1 cellular context compared by ENCODE assay signal in genomic region chr2:30410217-30410616, GRCh38.
TF ChIP-seq lines count a peak whose summit lies in the region.

No MANE protein-coding gene starts in this region.

TF ChIP-seq in HCT116, 20 proteins besides CTCF, POLR2A, EP300 and RAD21:
- TF ChIP-seq ELF1 (IDR thresholded peaks at IDR 0.05; ENCODE audit: borderline replicate concordance, low read depth) = no peak
- peak; percentile 38; the same call in 1 of the 2 replicates for TF ChIP-seq JUND (IDR thresholded peaks at IDR 0.05)
- peak; percentile 47 for TF ChIP-seq FOSL1 (IDR thresholded peaks at IDR 0.05; ENCODE audit: low read depth)
- TF ChIP-seq, protein P1, sequence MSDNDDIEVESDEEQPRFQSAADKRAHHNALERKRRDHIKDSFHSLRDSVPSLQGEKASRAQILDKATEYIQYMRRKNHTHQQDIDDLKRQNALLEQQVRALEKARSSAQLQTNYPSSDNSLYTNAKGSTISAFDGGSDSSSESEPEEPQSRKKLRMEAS (IDR thresholded peaks at IDR 0.05) = peak; percentile 36; the same call in 1 of the 2 replicates
TF ChIP-seq in HCT116: peak in this region for 3.
